In the genomic region with DNA sequence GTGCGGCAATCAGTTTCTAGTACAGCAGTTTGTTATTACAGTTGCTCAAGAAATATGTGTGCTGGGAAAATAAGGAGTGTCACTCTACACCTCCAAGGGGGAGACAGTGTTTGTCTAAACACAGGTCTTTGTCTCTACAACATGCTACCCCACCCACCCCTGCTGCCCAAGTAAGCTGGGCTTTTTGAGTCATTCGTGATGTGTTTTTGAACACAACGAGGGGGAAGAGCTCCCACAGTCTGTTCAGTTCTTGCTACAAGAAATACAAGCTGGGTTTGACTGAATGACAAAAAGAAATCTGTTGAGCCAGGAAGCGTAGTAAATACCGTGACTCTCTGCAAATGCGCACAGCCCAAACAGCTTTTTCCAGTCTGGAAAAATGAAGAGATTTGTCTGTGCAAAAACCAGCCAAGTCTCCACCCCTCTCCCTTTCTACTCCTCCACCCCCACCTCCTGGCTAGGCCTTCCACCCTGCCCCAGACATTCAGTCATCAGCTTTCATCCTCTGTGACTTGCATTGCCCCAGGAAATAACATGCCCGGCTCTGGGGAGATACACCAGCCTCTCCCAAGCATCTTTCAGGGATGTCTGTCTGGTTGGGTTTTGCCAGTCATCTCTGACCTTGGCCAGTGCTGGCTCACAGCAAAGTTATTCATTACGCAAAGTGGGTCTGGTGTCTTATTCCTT, we compare ENCODE assay signal across 9 cellular contexts. TPM values are rescaled to one million over a fixed set of nuclear protein-coding genes. Genes with fewer than 3 reads are reported as not detected.
DNase-seq lines count a peak whose midpoint lies in the region; ATAC-seq and TF ChIP-seq lines count a peak whose summit lies in the region.
"Had no signal": no experiment of that assay in that cellular context is flagged by ENCODE, and none has a peak within 500 bp of the region (broad histone marks: within the 10 kb centered on the region; RNA-seq: fewer than 3 reads in every experiment).

No MANE protein-coding gene starts in this region.

- H3K27me3 ChIP-seq in HUES48 (ENCODE audit: control insufficient read depth, insufficient read depth, low read length): no peaks in the 10 kb centered on the region
- H3K27me3 ChIP-seq in thoracic aorta (replicated peaks; ENCODE audit: insufficient read depth): no peaks in the 10 kb centered on the region

- H3K36me3 Mint-ChIP-seq in stimulated activated effector memory CD8-positive, alpha-beta T cell treated with anti-CD3 and anti-CD28 coated beads, Interleukin-12 subunit alpha, Interleukin-12 subunit beta, amount 100 ng/mL, for 72 hours: no peaks in the 10 kb centered on the region

- no peaks in the 10 kb centered on the region for H3K9me3 Mint-ChIP-seq in stimulated activated effector memory CD8-positive, alpha-beta T cell treated with anti-CD3 and anti-CD28 coated beads, Interleukin-12 subunit alpha, Interleukin-12 subunit beta, amount 100 ng/mL, for 72 hours

- H3K9me3 ChIP-seq in HUES48 (ENCODE audit: control insufficient read depth, insufficient read depth, low read length) (peaks cover 4% of the 10 kb centered on the region; the same call in 1 of the 2 replicates), thoracic aorta (no peaks in the 10 kb centered on the region)

- H3K4me3 Mint-ChIP-seq in stimulated activated effector memory CD8-positive, alpha-beta T cell treated with anti-CD3 and anti-CD28 coated beads, Interleukin-12 subunit alpha, Interleukin-12 subunit beta, amount 100 ng/mL, for 72 hours: no peak overlapping the region

- peaks cover 44% of the 10 kb centered on the region for H3K4me1 ChIP-seq in HUES48 (ENCODE audit: control insufficient read depth, insufficient read depth, low read length)
- H3K4me1 ChIP-seq in thoracic aorta (ENCODE audit: control insufficient read depth in 1 of 2, low read depth in 2 of 2): peaks cover 24 to 38% of the 10 kb centered on the region in 2 donors

- peaks cover 6% of the 10 kb centered on the region for H3K36me3 ChIP-seq in HUES48 (ENCODE audit: control insufficient read depth, insufficient read depth, low read length)
- H3K36me3 ChIP-seq in thoracic aorta: no peaks in the 10 kb centered on the region

- no peak overlapping the region for H3K27ac Mint-ChIP-seq in stimulated activated effector memory CD8-positive, alpha-beta T cell treated with anti-CD3 and anti-CD28 coated beads, Interleukin-12 subunit alpha, Interleukin-12 subunit beta, amount 100 ng/mL, for 72 hours

- H3K4me3 ChIP-seq in HUES48 (ENCODE audit: low read depth, low read length): no peak overlapping the region
- H3K4me3 ChIP-seq in coronary artery: peak overlapping the region; percentile 49
- H3K4me3 ChIP-seq in lower leg skin (ENCODE audit: low read depth, poor library complexity, severe bottlenecking): no peak overlapping the region
- H3K4me3 ChIP-seq in thoracic aorta: peak overlapping the region; percentile 53

- H3K27ac ChIP-seq in HUES48 (ENCODE audit: low read depth, low read length) (peak overlapping the region; percentile 62), coronary artery (peak overlapping the region; percentile 71 to 90), thoracic aorta (peak overlapping the region; percentile 80 to 89)

- no peak for TF ChIP-seq POLR2A in lower leg skin (IDR thresholded peaks at IDR 0.05)

- no peak for TF ChIP-seq CTCF in coronary artery (IDR thresholded peaks at IDR 0.05)
- no peak for TF ChIP-seq CTCF in lower leg skin (IDR thresholded peaks at IDR 0.05)
- TF ChIP-seq CTCF in thoracic aorta (IDR thresholded peaks at IDR 0.05): no peak

- intact Hi-C loops in lower leg skin (cut with DNase I; ENCODE audit: low total_unique reads): no loop called here

- H3K9ac ChIP-seq in HUES48 (ENCODE audit: low read depth, low read length): no peak overlapping the region

- DNase-seq in coronary artery (ENCODE audit: low spot score) (peak; percentile 87), lower leg skin (ENCODE audit: low spot score in 2 of 2) (peak; percentile 79 to 90), thoracic aorta (ENCODE audit: low spot score) (no peak), NCI-H1048 (lab: John Stamatoyannopoulos, UW) (no peak)
- no peak for DNase-seq in stimulated activated effector memory CD8-positive, alpha-beta T cell treated with anti-CD3 and anti-CD28 coated beads, Interleukin-12 subunit alpha, Interleukin-12 subunit beta, amount 100 ng/mL, for 72 hours (ENCODE audit: low spot score in 2 of 2)
- DNase-seq: T-helper 2 cell had no signal

- peak; percentile 75 for ATAC-seq in thoracic aorta (ENCODE audit: insufficient number of reproducible peaks, low FRiP score, low read depth)
- ATAC-seq in GM21360 (IDR thresholded peaks at IDR 0.05; ENCODE audit: unreplicated experiment): no peak
- ATAC-seq in stimulated activated effector memory CD8-positive, alpha-beta T cell treated with anti-CD3 and anti-CD28 coated beads, Interleukin-12 subunit alpha, Interleukin-12 subunit beta, amount 100 ng/mL, for 72 hours: no peak
- ATAC-seq in GM19467 (IDR thresholded peaks at IDR 0.05; ENCODE audit: unreplicated experiment): no peak

- H3K4me1 Mint-ChIP-seq in stimulated activated effector memory CD8-positive, alpha-beta T cell treated with anti-CD3 and anti-CD28 coated beads, Interleukin-12 subunit alpha, Interleukin-12 subunit beta, amount 100 ng/mL, for 72 hours: peaks cover 29% of the 10 kb centered on the region

- WGBS in lower leg skin, 2 donors: 16 to 17% methylated on average over 8 of the region's 8 CpGs

RNA-seq across cellular contexts. Expression of a gene that starts 25.7 kb away (rescaled TPM):
- total RNA-seq in lower leg skin: 10 to 100 TPM; 49.2 to 85.7 (median 67.7) TPM
- total RNA-seq in thoracic aorta: 100 to 1,000 TPM in 1 of 2 donors, 10 to 100 TPM in 1; 71.3 to 152 TPM

RNA-seq across cellular contexts. Expression of a gene that starts 27.8 kb away (rescaled TPM):
- total RNA-seq in lower leg skin: 10 to 100 TPM in 2 of 4 donors, 1 to 10 TPM in 2; 4.6 to 15.4 (median 10.0) TPM
- 1 to 10 TPM in 1 of 2 donors, under 1 TPM in 1; 0.85 to 2.3 TPM for total RNA-seq in thoracic aorta

Comparison
In these comparisons a context has a peak if more than half of its experiments do, and no peak if none do; other contexts are left out.
1. H3K4me3 ChIP-seq: peak in coronary artery (single experiment) and thoracic aorta (single experiment); none in HUES48 (single experiment) and lower leg skin (single experiment).
2. DNase-seq: peak in coronary artery (single experiment) and lower leg skin (2 of 2); none in thoracic aorta (single experiment), NCI-H1048 (single experiment) and stimulated activated effector memory CD8-positive, alpha-beta T cell treated with anti-CD3 and anti-CD28 coated beads, Interleukin-12 subunit alpha, Interleukin-12 subunit beta, amount 100 ng/mL, for 72 hours (0 of 2).
3. Peak in every context shown above with its lines, with median percentiles within 50 percentile points of each other: H3K27ac ChIP-seq.